ENCODE assay signal across 20 cellular contexts in the genomic region with DNA sequence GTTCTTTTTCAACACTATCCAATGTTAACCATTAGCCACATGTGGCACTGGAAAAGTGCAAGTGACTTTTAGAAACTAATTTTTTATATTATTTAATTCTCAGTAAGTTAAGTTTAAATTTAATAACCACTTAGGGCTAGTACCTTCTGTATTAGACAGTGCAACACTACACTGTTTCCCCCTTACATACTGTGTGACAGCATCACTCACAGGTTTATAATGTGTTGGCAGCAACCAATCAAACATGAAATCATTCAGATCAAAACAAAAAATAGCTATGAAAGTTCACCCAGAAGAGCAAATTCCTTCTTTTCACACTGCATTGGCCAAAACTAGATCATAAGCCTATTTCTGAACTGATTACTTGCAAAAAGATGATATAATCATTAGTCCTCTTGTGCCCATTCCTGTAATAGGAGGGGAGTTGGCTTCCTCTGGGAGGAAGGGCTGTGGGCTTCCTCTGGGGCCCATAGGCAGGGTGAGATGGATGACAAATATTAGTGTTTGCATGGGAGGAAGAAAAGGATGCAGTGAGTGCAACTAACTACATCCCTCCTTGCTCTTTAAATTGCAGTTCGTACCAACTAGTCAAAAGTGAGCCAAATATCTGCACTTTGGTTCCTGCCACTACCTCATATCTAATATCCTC.
DNase-seq lines count a peak whose midpoint lies in the region; ATAC-seq and TF ChIP-seq lines count a peak whose summit lies in the region.
"Had no signal": no experiment of that assay in that cellular context is flagged by ENCODE, and none has a peak within 500 bp of the region (broad histone marks: within the 10 kb centered on the region; RNA-seq: fewer than 3 reads in every experiment).

No MANE protein-coding gene starts in this region.

- no peak overlapping the region for H2BK12ac ChIP-seq in trophoblast cell (ENCODE audit: low read length)

- H3K14ac ChIP-seq in trophoblast cell (ENCODE audit: low read length): no peak overlapping the region

- no peaks in the 10 kb centered on the region for H3K79me2 ChIP-seq in trophoblast cell (ENCODE audit: control insufficient read depth, insufficient read depth, low read length, poor library complexity)
- H3K79me2 ChIP-seq in mesendoderm (ENCODE audit: control insufficient read depth, insufficient read depth, low read length): no peaks in the 10 kb centered on the region

- TF ChIP-seq CTCF in astrocyte of the spinal cord (IDR thresholded peaks at IDR 0.05; ENCODE audit: low read depth, low read length) (no peak), fibroblast of the aortic adventitia (IDR thresholded peaks at IDR 0.05; ENCODE audit: insufficient read depth, low read length) (no peak)

- H3K23ac ChIP-seq in trophoblast cell (ENCODE audit: low read length): no peak overlapping the region
- no peak overlapping the region for H3K23ac ChIP-seq in mesendoderm (ENCODE audit: low read length)

- no peak overlapping the region for H2BK5ac ChIP-seq in trophoblast cell (ENCODE audit: low read depth, low read length, poor library complexity)
- no peak overlapping the region for H2BK5ac ChIP-seq in mesendoderm (ENCODE audit: low read length)

- H3K4ac ChIP-seq in trophoblast cell (ENCODE audit: low read depth, low read length) (no peak overlapping the region), mesendoderm (ENCODE audit: low read depth, low read length) (no peak overlapping the region)

- H3K18ac ChIP-seq in trophoblast cell (ENCODE audit: low read length): no peak overlapping the region
- H3K18ac ChIP-seq in mesendoderm (ENCODE audit: low read length): no peak overlapping the region

- H2AFZ ChIP-seq in trophoblast cell (ENCODE audit: insufficient read depth, low read length, poor library complexity): no peak overlapping the region

- no peak overlapping the region for H2BK15ac ChIP-seq in mesendoderm (replicated peaks; ENCODE audit: low read depth)

- H3K4me2 ChIP-seq in trophoblast cell (ENCODE audit: low read length): no peak overlapping the region
- no peak overlapping the region for H3K4me2 ChIP-seq in mesendoderm (ENCODE audit: low read length)
- H3K4me2 ChIP-seq: BLaER1 had no signal

- H3K9ac ChIP-seq in trophoblast cell (ENCODE audit: low read length): no peak overlapping the region
- H3K9ac ChIP-seq in mesendoderm (ENCODE audit: low read length): no peak overlapping the region
- H3K9ac ChIP-seq: BLaER1 had no signal

- H3K36me3 ChIP-seq in MG63: no peaks in the 10 kb centered on the region
- H3K36me3 ChIP-seq in trophoblast cell (ENCODE audit: control insufficient read depth in 1 of 2, insufficient read depth in 2 of 2, low read length in 2 of 2): no peaks in the 10 kb centered on the region
- H3K36me3 ChIP-seq in mesendoderm (ENCODE audit: control insufficient read depth, insufficient read depth, low read length): no peaks in the 10 kb centered on the region
- H3K36me3 ChIP-seq: BLaER1 had no signal

- H2AK5ac ChIP-seq in trophoblast cell (ENCODE audit: low read length) (no peak overlapping the region), mesendoderm (ENCODE audit: low read length) (no peak overlapping the region)

- no peak overlapping the region for H4K8ac ChIP-seq in trophoblast cell (ENCODE audit: low read depth, low read length)
- H4K8ac ChIP-seq in mesendoderm (ENCODE audit: low read depth, low read length): no peak overlapping the region

- no peak overlapping the region for H3K56ac ChIP-seq in mesendoderm (ENCODE audit: low read length)

- H3K4me3 ChIP-seq in MG63: no peak overlapping the region
- no peak overlapping the region for H3K4me3 ChIP-seq in astrocyte of the spinal cord (ENCODE audit: low read depth, low read length)
- no peak overlapping the region for H3K4me3 ChIP-seq in fibroblast of the aortic adventitia (ENCODE audit: low read depth, low read length)
- H3K4me3 ChIP-seq in trophoblast cell (ENCODE audit: low read depth, low read length): no peak overlapping the region
- H3K4me3 ChIP-seq in mesendoderm (ENCODE audit: low read length): no peak overlapping the region
- H3K4me3 ChIP-seq: BLaER1 had no signal

- no peak overlapping the region for H4K12ac ChIP-seq in trophoblast cell (ENCODE audit: low read depth, low read length)

- H2BK120ac ChIP-seq in trophoblast cell (ENCODE audit: insufficient read depth, low read length, poor library complexity) (no peak overlapping the region), mesendoderm (ENCODE audit: low read depth, low read length) (no peak overlapping the region)

- H4K5ac ChIP-seq in mesendoderm (ENCODE audit: low read length): no peak overlapping the region

- no peak overlapping the region for H3K27ac ChIP-seq in trophoblast cell (ENCODE audit: low read depth, low read length)
- H3K27ac ChIP-seq in mesendoderm (ENCODE audit: low read depth, low read length): no peak overlapping the region
- H3K27ac ChIP-seq: BLaER1, RWPE1 had no signal

- DNase-seq in ELR (ENCODE audit: low read depth) (peak; percentile 3), MG63 (peak; percentile 25), astrocyte of the spinal cord (ENCODE audit: low read depth, low spot score) (peak; percentile 28), fibroblast of the aortic adventitia (ENCODE audit: low read depth) (peak; percentile 9), trophoblast cell (no peak), mesendoderm (no peak), GOT3 (lab: John Stamatoyannopoulos, UW) (no peak)
- DNase-seq: Calu3; CD4-positive, alpha-beta memory T cell; EL; Karpas-422; NCI-H1092; NCI-H1436 treated with DMSO at 0.1 percent for 48 hours; NCI-H2029 treated with DMSO at 0.1 percent for 48 hours; NCI-H2171 treated with DMSO at 0.1 percent for 48 hours; NCI-H446; NK-92 treated with Interleukin-12 subunit alpha and Interleukin-12 subunit beta, amount 100 ng/mL, for 24 hours had no signal

- H3K4me1 ChIP-seq in trophoblast cell (ENCODE audit: control insufficient read depth in 1 of 2, insufficient read depth in 2 of 2, low read length in 2 of 2) (no peaks in the 10 kb centered on the region), mesendoderm (ENCODE audit: control insufficient read depth, low read depth, low read length) (no peaks in the 10 kb centered on the region)

- in situ Hi-C loops in astrocyte of the spinal cord (cut with HindIII; ENCODE audit: low sequenced_read_pairs): no loop called here

- ATAC-seq in GM19328 (IDR thresholded peaks at IDR 0.05; ENCODE audit: unreplicated experiment): no peak

- no peaks in the 10 kb centered on the region for H3K27me3 ChIP-seq in MG63
- no peaks in the 10 kb centered on the region for H3K27me3 ChIP-seq in trophoblast cell (ENCODE audit: insufficient read depth, low read length)
- H3K27me3 ChIP-seq in mesendoderm (ENCODE audit: insufficient read depth, low read length, poor library complexity): no peaks in the 10 kb centered on the region
- H3K27me3 ChIP-seq: BLaER1 had no signal

- H3K79me1 ChIP-seq in trophoblast cell (ENCODE audit: low read length): no peaks in the 10 kb centered on the region
- no peaks in the 10 kb centered on the region for H3K79me1 ChIP-seq in mesendoderm (ENCODE audit: low read length)

- no CpG with 5 or more reads among the region's 1 CpG for WGBS in trophoblast cell (ENCODE audit: extremely low coverage, insufficient coverage, insufficient read length)
- WGBS in mesendoderm (ENCODE audit: extremely low coverage, insufficient coverage, low lambda C conversion rate): no CpG with 5 or more reads among the region's 1 CpG

- no peaks in the 10 kb centered on the region; the same call in 1 of the 2 replicates for H3K9me3 ChIP-seq in MG63
- no peaks in the 10 kb centered on the region for H3K9me3 ChIP-seq in trophoblast cell (ENCODE audit: insufficient read depth, low read depth, low read length)
- H3K9me3 ChIP-seq: BLaER1 had no signal

- no peak overlapping the region for H4K91ac ChIP-seq in trophoblast cell (ENCODE audit: low read depth, low read length)

Comparison
In these comparisons a context has a peak if more than half of its experiments do, and no peak if none do; other contexts are left out.
1. DNase-seq: peak in ELR (single experiment), MG63 (single experiment), astrocyte of the spinal cord (single experiment) and fibroblast of the aortic adventitia (single experiment); none in trophoblast cell (0 of 2), mesendoderm (single experiment) and GOT3 (single experiment).